ENCODE assay signal across 22 cellular contexts in the genomic region with DNA sequence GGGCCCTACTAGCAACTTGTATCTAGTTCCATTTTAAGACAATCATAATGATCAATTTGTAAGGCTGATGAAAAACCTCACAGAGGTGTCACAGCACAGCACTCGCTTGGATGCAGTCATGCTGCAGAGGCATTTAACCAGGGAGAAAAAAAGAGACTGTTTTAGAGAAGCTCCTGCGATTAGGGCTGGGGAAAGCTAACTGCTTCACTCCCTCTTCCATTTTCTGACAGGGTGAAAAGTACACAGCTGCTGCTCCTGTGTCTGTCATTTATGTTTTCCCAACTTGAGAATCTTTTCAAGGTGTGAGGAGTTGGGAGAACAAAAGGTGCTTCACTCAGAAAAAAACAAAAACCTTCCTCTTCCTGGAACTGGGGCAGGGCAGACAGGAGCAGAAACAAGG.
"Had no signal": no experiment of that assay in that cellular context is flagged by ENCODE, and none has a peak within 500 bp of the region (broad histone marks: within the 10 kb centered on the region; RNA-seq: fewer than 3 reads in every experiment).

No MANE protein-coding gene starts in this region.

- H3K4me1 ChIP-seq: foreskin keratinocyte, neural progenitor cell had no signal

- ATAC-seq: activated CD4-positive, CD25-positive, alpha-beta regulatory T cell treated with anti-CD3 and anti-CD28 coated beads, Interleukin-2, amount 50 U/mL, for 24 hours; activated CD8-positive, alpha-beta T cell treated with anti-CD3 and anti-CD28 coated beads, Interleukin-2, amount 10 ng/mL, durations not matched to agents 7 days and 5 days; foreskin keratinocyte; left colon; lower lobe of right lung; stimulated activated naive CD8-positive, alpha-beta T cell treated with anti-CD3 and anti-CD28 coated beads, Interleukin-15, Interleukin-2, amounts not matched to agents 100 U/mL and 50 U/mL, for 24 hours had no signal

- H3K9me3 Mint-ChIP-seq: activated CD4-positive, alpha-beta T cell treated with anti-CD3 and anti-CD28 coated beads, Interleukin-2, amount 10 ng/mL, durations not matched to agents 7 days and 5 days; activated naive CD4-positive, alpha-beta T cell treated with anti-CD3 and anti-CD28 coated beads for 36 hours; activated T-cell treated with anti-CD3 and anti-CD28 coated beads, Interleukin-2, amount 50 U/mL, for 24 hours; activated T-helper 2 cell treated with anti-CD3 and anti-CD28 coated beads, Interferon-gamma antibody, Interleukin-2, Interleukin-4, amounts not matched to agents 10 μg/mL and 5 μg/mL and 100 μg/mL, durations not matched to agents 14 hours and 24 hours and 36 hours; mesothelial cell of epicardium; neural progenitor cell; T-helper 1 cell treated with Interleukin-12 subunit alpha and Interleukin-12 subunit beta and Interleukin-4 antibody, amounts not matched to agents 30 μg/mL and 1 μg/mL, for 36 hours had no signal

- H3K27me3 ChIP-seq: cardiac muscle cell, foreskin keratinocyte, neural progenitor cell, transverse colon had no signal

- H3K27ac Mint-ChIP-seq: activated CD4-positive, alpha-beta T cell treated with anti-CD3 and anti-CD28 coated beads, Interleukin-2, amount 10 ng/mL, durations not matched to agents 7 days and 5 days; activated CD8-positive, alpha-beta T cell treated with anti-CD3 and anti-CD28 coated beads, Interleukin-2, amount 10 ng/mL, durations not matched to agents 7 days and 5 days; activated naive CD4-positive, alpha-beta T cell treated with anti-CD3 and anti-CD28 coated beads for 36 hours; activated T-helper 2 cell treated with anti-CD3 and anti-CD28 coated beads, Interferon-gamma antibody, Interleukin-2, Interleukin-4, amounts not matched to agents 10 μg/mL and 5 μg/mL and 100 μg/mL, durations not matched to agents 14 hours and 24 hours and 36 hours; mesothelial cell of epicardium; neural progenitor cell had no signal

- H3K4me3 Mint-ChIP-seq: activated CD4-positive, alpha-beta T cell treated with anti-CD3 and anti-CD28 coated beads, Interleukin-2, amount 10 ng/mL, durations not matched to agents 7 days and 5 days; activated CD8-positive, alpha-beta T cell treated with anti-CD3 and anti-CD28 coated beads, Interleukin-2, amount 10 ng/mL, durations not matched to agents 7 days and 5 days; activated naive CD4-positive, alpha-beta T cell treated with anti-CD3 and anti-CD28 coated beads for 36 hours; activated T-cell treated with anti-CD3 and anti-CD28 coated beads, Interleukin-2, amount 50 U/mL, for 24 hours; mesothelial cell of epicardium; neural progenitor cell; T-helper 1 cell treated with Interleukin-12 subunit alpha and Interleukin-12 subunit beta and Interleukin-4 antibody, amounts not matched to agents 30 μg/mL and 1 μg/mL, for 36 hours had no signal

- DNase-seq: activated CD4-positive, alpha-beta T cell treated with anti-CD3 and anti-CD28 coated beads, Interleukin-2, amount 10 ng/mL, durations not matched to agents 7 days and 5 days; activated CD8-positive, alpha-beta T cell treated with anti-CD3 and anti-CD28 coated beads, Interleukin-2, amount 10 ng/mL, durations not matched to agents 7 days and 5 days; activated naive CD4-positive, alpha-beta T cell treated with anti-CD3 and anti-CD28 coated beads for 36 hours; activated T-cell treated with anti-CD3 and anti-CD28 coated beads, Interleukin-2, amount 50 U/mL, for 24 hours; dermis blood vessel endothelial cell; foreskin keratinocyte; glutamatergic neuron; hypothalamus; islet precursor cell; left colon; lower lobe of right lung; retina; stimulated activated CD4-positive, alpha-beta T cell treated with anti-CD3 and anti-CD28 coated beads, Interleukin-2, amount 100 ng/mL, for 24 hours; stimulated activated naive CD8-positive, alpha-beta T cell treated with anti-CD3 and anti-CD28 coated beads, Interleukin-15, Interleukin-2, amounts not matched to agents 100 U/mL and 50 U/mL, for 24 hours; substantia nigra; transverse colon had no signal

- H3K27ac ChIP-seq: cardiac muscle cell, foreskin keratinocyte, neural progenitor cell, transverse colon had no signal

- H3K27me3 Mint-ChIP-seq: activated CD4-positive, alpha-beta T cell treated with anti-CD3 and anti-CD28 coated beads, Interleukin-2, amount 10 ng/mL, durations not matched to agents 7 days and 5 days; activated T-cell treated with anti-CD3 and anti-CD28 coated beads, Interleukin-2, amount 50 U/mL, for 24 hours had no signal

- H3K4me1 Mint-ChIP-seq: neural progenitor cell had no signal

- H3K9me3 ChIP-seq: lower lobe of right lung, transverse colon had no signal

- H3K4me3 ChIP-seq: cardiac muscle cell, lower lobe of right lung, neural progenitor cell, transverse colon had no signal
